Comparison of ENCODE assay signal across 9 cellular contexts in genomic region chr2:36650031-36650430, GRCh38. TPM values are rescaled to one million over a fixed set of nuclear protein-coding genes. Genes with fewer than 3 reads are reported as not detected.
DNase-seq lines count a peak whose midpoint lies in the region; ATAC-seq and TF ChIP-seq lines count a peak whose summit lies in the region.
"Had no signal": no experiment of that assay in that cellular context is flagged by ENCODE, and none has a peak within 500 bp of the region (broad histone marks: within the 10 kb centered on the region; RNA-seq: fewer than 3 reads in every experiment).

No MANE protein-coding gene starts in this region.

- H3K4me1 ChIP-seq in PC-3 (ENCODE audit: insufficient read depth, low read length) (peaks cover 15% of the 10 kb centered on the region), spleen (no peaks in the 10 kb centered on the region)

- H3K9me3 Mint-ChIP-seq in activated naive CD4-positive, alpha-beta T cell treated with anti-CD3 and anti-CD28 coated beads for 36 hours: no peaks in the 10 kb centered on the region
- peaks cover 2% of the 10 kb centered on the region for H3K9me3 Mint-ChIP-seq in activated CD4-positive, alpha-beta T cell treated with anti-CD3 and anti-CD28 coated beads, Interleukin-2, amount 10 ng/mL, durations not matched to agents 7 days and 5 days

- H3K4me3 Mint-ChIP-seq in activated naive CD4-positive, alpha-beta T cell treated with anti-CD3 and anti-CD28 coated beads for 36 hours: no peak overlapping the region
- no peak overlapping the region for H3K4me3 Mint-ChIP-seq in activated CD4-positive, alpha-beta T cell treated with anti-CD3 and anti-CD28 coated beads, Interleukin-2, amount 10 ng/mL, durations not matched to agents 7 days and 5 days

- H3K79me2 ChIP-seq in PC-3 (ENCODE audit: low read length): no peaks in the 10 kb centered on the region

- CTCF ChIA-PET in activated naive CD4-positive, alpha-beta T cell treated with anti-CD3 and anti-CD28 coated beads for 36 hours (lab: Charles Lee): interaction anchor here (1.7 kb wide), 1 partner anchor 14 kb away, joined by 5 read pairs; no protein-coding TSS in a partner anchor
- CTCF ChIA-PET in PC-3 (lab: Charles Lee): no interaction called here
- CTCF ChIA-PET in activated CD4-positive, alpha-beta T cell treated with anti-CD3 and anti-CD28 coated beads, Interleukin-2, amount 10 ng/mL, durations not matched to agents 7 days and 5 days (lab: Charles Lee): interaction anchor here (0.8 to 1.2 kb wide), 2 partner anchors 14 to 30 kb away, joined by 3 to 4 read pairs; no protein-coding TSS in a partner anchor

- peaks cover 4% of the 10 kb centered on the region for H3K27me3 Mint-ChIP-seq in activated naive CD4-positive, alpha-beta T cell treated with anti-CD3 and anti-CD28 coated beads for 36 hours (ENCODE audit: low read depth)
- peaks cover 5% of the 10 kb centered on the region for H3K27me3 Mint-ChIP-seq in activated CD4-positive, alpha-beta T cell treated with anti-CD3 and anti-CD28 coated beads, Interleukin-2, amount 10 ng/mL, durations not matched to agents 7 days and 5 days

- peak; percentile 18 for DNase-seq in activated naive CD4-positive, alpha-beta T cell treated with anti-CD3 and anti-CD28 coated beads for 36 hours
- DNase-seq in activated naive CD4-positive, alpha-beta T cell treated with Interleukin-2 at 50 U/mL for 16 hours: no peak
- DNase-seq in PC-3: peak; percentile 83
- DNase-seq in glomerular visceral epithelial cell (ENCODE audit: extremely low spot score): peak; percentile 39
- no peak for DNase-seq in spleen
- no peak for DNase-seq in activated CD4-positive, alpha-beta T cell treated with anti-CD3 and anti-CD28 coated beads, Interleukin-2, amount 10 ng/mL, durations not matched to agents 7 days and 5 days
- no peak for DNase-seq in SHP77 treated with DMSO at 0.1 percent for 48 hours (lab: John Stamatoyannopoulos, UW)
- DNase-seq: DND-41 had no signal

- no peaks in the 10 kb centered on the region for H3K36me3 Mint-ChIP-seq in activated naive CD4-positive, alpha-beta T cell treated with anti-CD3 and anti-CD28 coated beads for 36 hours (ENCODE audit: low read depth)
- no peaks in the 10 kb centered on the region for H3K36me3 Mint-ChIP-seq in activated CD4-positive, alpha-beta T cell treated with anti-CD3 and anti-CD28 coated beads, Interleukin-2, amount 10 ng/mL, durations not matched to agents 7 days and 5 days (ENCODE audit: low read depth)

- H3K9me2 ChIP-seq in PC-3 (replicated peaks; ENCODE audit: low read length): no peaks in the 10 kb centered on the region

- H3K9me3 ChIP-seq in PC-3 (ENCODE audit: low read length) (no peaks in the 10 kb centered on the region), spleen (peaks cover 0 to 5% (median 0%) of the 10 kb centered on the region in 8 donors)

- BruUV-seq in PC-3 (replicated peaks; lab: Mats Ljungman, UMichigan): no TSS peak

- H3K9ac ChIP-seq in PC-3 (ENCODE audit: low read length): no peak overlapping the region

- intact Hi-C loops in activated naive CD4-positive, alpha-beta T cell treated with anti-CD3 and anti-CD28 coated beads for 36 hours (cut with micrococcal nuclease): no loop called here
- intact Hi-C loops in PC-3 (cut with micrococcal nuclease): no loop called here
- intact Hi-C loops in spleen (cut with DNase I; ENCODE audit: low total_unique reads): no loop called here

- 73 to 86% (median 79%) methylated on average over 2 of the region's 2 CpGs for WGBS in spleen, 5 donors

- H3F3A ChIP-seq in PC-3 (ENCODE audit: low read length, unreplicated experiment): no peaks in the 10 kb centered on the region

- H3K4me3 ChIP-seq in PC-3 (ENCODE audit: low read length) (no peak overlapping the region), spleen (no peak overlapping the region)

- peak overlapping the region; percentile 18 for H3K27ac ChIP-seq in PC-3 (ENCODE audit: low read length)
- H3K27ac ChIP-seq in spleen: no peak overlapping the region

- H4K20me1 ChIP-seq in PC-3 (ENCODE audit: low read length): no peaks in the 10 kb centered on the region

- no peaks in the 10 kb centered on the region for H3K27me3 ChIP-seq in PC-3 (ENCODE audit: low read length)
- no peaks in the 10 kb centered on the region for H3K27me3 ChIP-seq in spleen (replicated peaks in 1 of 7)

- no peak overlapping the region for H3K27ac Mint-ChIP-seq in activated naive CD4-positive, alpha-beta T cell treated with anti-CD3 and anti-CD28 coated beads for 36 hours
- H3K27ac Mint-ChIP-seq in activated CD4-positive, alpha-beta T cell treated with anti-CD3 and anti-CD28 coated beads, Interleukin-2, amount 10 ng/mL, durations not matched to agents 7 days and 5 days: no peak overlapping the region

- H2AFZ ChIP-seq in PC-3 (ENCODE audit: low read length): no peak overlapping the region

- H3K36me3 ChIP-seq in PC-3 (ENCODE audit: low read depth, low read length) (peaks cover 2% of the 10 kb centered on the region; the same call in 1 of the 2 replicates), spleen (no peaks in the 10 kb centered on the region)

- peak overlapping the region; percentile 60 for H3K4me2 ChIP-seq in PC-3 (ENCODE audit: low read length)

- TF ChIP-seq POLR2A in spleen (IDR thresholded peaks at IDR 0.05): no peak

- TF ChIP-seq CTCF in PC-3 (conservative IDR thresholded peaks at IDR 0.05; ENCODE audit: low read depth, low read length): no peak
- no peak for TF ChIP-seq CTCF in spleen (IDR thresholded peaks at IDR 0.05 in 8 of 11, conservative IDR thresholded peaks at IDR 0.05 in 3 of 11)

- ATAC-seq in HG02973 (IDR thresholded peaks at IDR 0.05; ENCODE audit: unreplicated experiment): peak; percentile 88
- peak; percentile 98 for ATAC-seq in PC-3

- no peaks in the 10 kb centered on the region for H3K4me1 Mint-ChIP-seq in activated naive CD4-positive, alpha-beta T cell treated with anti-CD3 and anti-CD28 coated beads for 36 hours (ENCODE audit: low read depth)
- H3K4me1 Mint-ChIP-seq in activated CD4-positive, alpha-beta T cell treated with anti-CD3 and anti-CD28 coated beads, Interleukin-2, amount 10 ng/mL, durations not matched to agents 7 days and 5 days: peaks cover 5% of the 10 kb centered on the region

- POLR2A ChIA-PET in PC-3 (lab: Charles Lee; ENCODE audit: unreplicated experiment): interaction anchor here (0.6 kb wide), 1 partner anchor 40 kb away, joined by 3 read pairs; no protein-coding TSS in a partner anchor
- POLR2A ChIA-PET in activated CD4-positive, alpha-beta T cell treated with anti-CD3 and anti-CD28 coated beads, Interleukin-2, amount 10 ng/mL, durations not matched to agents 7 days and 5 days (lab: Charles Lee): no interaction called here

RNA-seq across cellular contexts. Expression of gene VIT, which starts 46.5 kb away (rescaled TPM):
- not detected for total RNA-seq in activated naive CD4-positive, alpha-beta T cell treated with anti-CD3 and anti-CD28 coated beads for 36 hours
- total RNA-seq in PC-3 (2014; rRNA removed) (not detected in 2 replicates), spleen (under 1 TPM in 1 of 7 donors, not detected in 6; 0.66 TPM)
- under 1 TPM; 0.05 to 0.74 (median 0.11) TPM for polyA plus RNA-seq in spleen
- not detected for total RNA-seq in activated CD4-positive, alpha-beta T cell treated with anti-CD3 and anti-CD28 coated beads, Interleukin-2, amount 10 ng/mL, durations not matched to agents 7 days and 5 days

RNA-seq across cellular contexts. Expression of gene FEZ2, which starts 52.1 kb away (rescaled TPM):
- total RNA-seq in activated naive CD4-positive, alpha-beta T cell treated with anti-CD3 and anti-CD28 coated beads for 36 hours: 1 to 10 TPM; 6.5 to 8.2 TPM
- total RNA-seq in PC-3 (2014; rRNA removed) (52.6 and 62.1 TPM in 2 replicates), spleen (10 to 100 TPM; 46.3 to 76.9 (median 59.3) TPM)
- polyA plus RNA-seq in spleen: 10 to 100 TPM; 12.2 to 35.8 (median 22.6) TPM
- total RNA-seq in activated CD4-positive, alpha-beta T cell treated with anti-CD3 and anti-CD28 coated beads, Interleukin-2, amount 10 ng/mL, durations not matched to agents 7 days and 5 days: 10 to 100 TPM; 14.5 to 15.7 TPM

Comparison
In these comparisons a context has a peak if more than half of its experiments do, and no peak if none do; other contexts are left out.
1. DNase-seq: peak in activated naive CD4-positive, alpha-beta T cell treated with anti-CD3 and anti-CD28 coated beads for 36 hours (single experiment), PC-3 (single experiment) and glomerular visceral epithelial cell (single experiment); none in activated naive CD4-positive, alpha-beta T cell treated with Interleukin-2 at 50 U/mL for 16 hours (single experiment), spleen (single experiment), activated CD4-positive, alpha-beta T cell treated with anti-CD3 and anti-CD28 coated beads, Interleukin-2, amount 10 ng/mL, durations not matched to agents 7 days and 5 days (single experiment) and SHP77 treated with DMSO at 0.1 percent for 48 hours (single experiment).